Comparison of ENCODE assay signal across 9 cellular contexts in genomic region chr13:41017153-41017552, GRCh38. TPM values are rescaled to one million over a fixed set of nuclear protein-coding genes. Genes with fewer than 3 reads are reported as not detected.
A peak's percentile ranks its signal among the peaks of the same experiment; 100 is the strongest.
DNase-seq lines count a peak whose midpoint lies in the region; ATAC-seq, FAIRE-seq and TF ChIP-seq lines count a peak whose summit lies in the region.
"Had no signal": no experiment of that assay in that cellular context is flagged by ENCODE, and none has a peak within 500 bp of the region (broad histone marks: within the 10 kb centered on the region; RNA-seq: fewer than 3 reads in every experiment).

No MANE protein-coding gene starts in this region.

- FAIRE-seq in GM19239 (lab: Jason Lieb, UNC): peak; percentile 57
- no peak for FAIRE-seq in endothelial cell of umbilical vein (lab: Jason Lieb, UNC)

- no peak for DNase-seq in GM19239 (ENCODE audit: insufficient read length, low spot score)
- DNase-seq in PC-9: no peak
- DNase-seq in endothelial cell of umbilical vein (ENCODE audit: low read depth, low spot score): peak; percentile 13
- no peak for DNase-seq in spleen
- no peak for DNase-seq in GM13977 (ENCODE audit: low spot score)
- no peak for DNase-seq in NCI-H226

- H3K9me3 ChIP-seq in PC-9 (ENCODE audit: insufficient read depth, low read depth): no peaks in the 10 kb centered on the region
- no peaks in the 10 kb centered on the region for H3K9me3 ChIP-seq in endothelial cell of umbilical vein (replicated peaks; ENCODE audit: control insufficient read depth, insufficient read depth, low read length)
- H3K9me3 ChIP-seq in spleen: no peaks in the 10 kb centered on the region
- H3K9me3 ChIP-seq: tibial artery had no signal

- H3K9ac ChIP-seq in endothelial cell of umbilical vein (replicated peaks; ENCODE audit: extremely low read depth, insufficient read depth, low read length): no peak overlapping the region

- no peak for ATAC-seq in GM21723 (IDR thresholded peaks at IDR 0.05; ENCODE audit: unreplicated experiment)
- ATAC-seq in HG02973 (IDR thresholded peaks at IDR 0.05; ENCODE audit: unreplicated experiment): no peak

- H2AFZ ChIP-seq in PC-9 (no peak overlapping the region), endothelial cell of umbilical vein (ENCODE audit: low read depth, low read length) (no peak overlapping the region)

- peak overlapping the region; percentile 77 for H3K4me3 ChIP-seq in PC-9
- H3K4me3 ChIP-seq in endothelial cell of umbilical vein (replicated peaks in 1 of 3; ENCODE audit: insufficient read depth in 1 of 3, low read depth in 1 of 3, low read length in 3 of 3): no peak overlapping the region
- peak overlapping the region; percentile 0 to 69 (median 33) for H3K4me3 ChIP-seq in spleen

- H3K9me2 ChIP-seq in PC-9 (ENCODE audit: insufficient read depth): no peaks in the 10 kb centered on the region

- dilution Hi-C loops in endothelial cell of umbilical vein (cut with MboI; ENCODE audit: extremely low pct_ligation_motif_present, low sequenced_read_pairs): no loop called here

- WGBS in spleen, 5 donors: 21 to 30% (median 26%) methylated on average over 2 of the region's 2 CpGs

- H3K27ac ChIP-seq in PC-9: peak overlapping the region; percentile 100
- no peak overlapping the region for H3K27ac ChIP-seq in endothelial cell of umbilical vein (ENCODE audit: insufficient read depth, low read depth, low read length)
- peak overlapping the region; percentile 16 to 95 (median 92) for H3K27ac ChIP-seq in spleen

- TF ChIP-seq CTCF in PC-9 (conservative IDR thresholded peaks at IDR 0.05) (no peak), endothelial cell of umbilical vein (IDR thresholded peaks at IDR 0.05; ENCODE audit: extremely low read depth in 1 of 2, insufficient read depth in 1 of 2, low read depth in 1 of 2, low read length in 2 of 2) (no peak), spleen (IDR thresholded peaks at IDR 0.05 in 8 of 11, conservative IDR thresholded peaks at IDR 0.05 in 3 of 11) (no peak), GM13977 (IDR thresholded peaks at IDR 0.05; ENCODE audit: extremely low read depth, insufficient read depth, missing control alignments) (no peak)

- peaks cover 7% of the 10 kb centered on the region for H3F3A ChIP-seq in PC-9 (ENCODE audit: insufficient read depth, low read depth)

- H4K20me1 ChIP-seq in PC-9 (ENCODE audit: insufficient read depth): no peaks in the 10 kb centered on the region
- H4K20me1 ChIP-seq in endothelial cell of umbilical vein (replicated peaks; ENCODE audit: control insufficient read depth, extremely low read depth, insufficient read depth, low read length): no peaks in the 10 kb centered on the region

- 0 out of 2 replicates have a peak, but pooled peaks cover 9% of the 10 kb centered on the region for H3K36me3 ChIP-seq in PC-9 (ENCODE audit: low read depth)
- H3K36me3 ChIP-seq in endothelial cell of umbilical vein (ENCODE audit: control insufficient read depth in 2 of 2, extremely low read depth in 1 of 2, insufficient read depth in 2 of 2, low read length in 2 of 2): no peaks in the 10 kb centered on the region
- H3K36me3 ChIP-seq in spleen: peaks cover 0 to 8% (median 0%) of the 10 kb centered on the region in 6 donors
- H3K36me3 ChIP-seq: tibial artery had no signal

- H3K9me1 ChIP-seq in endothelial cell of umbilical vein (replicated peaks; ENCODE audit: control insufficient read depth, extremely low read depth, insufficient read depth, low read length): no peaks in the 10 kb centered on the region

- CTCF ChIA-PET in PC-9 (lab: Charles Lee): no interaction called here
- CTCF ChIA-PET in endothelial cell of umbilical vein (lab: Charles Lee): no interaction called here

- H3K27me3 ChIP-seq in PC-9 (ENCODE audit: insufficient read depth, low read depth) (no peaks in the 10 kb centered on the region), endothelial cell of umbilical vein (ENCODE audit: control insufficient read depth in 2 of 2, insufficient read depth in 2 of 2, low read length in 2 of 2) (no peaks in the 10 kb centered on the region), spleen (replicated peaks in 1 of 7) (no peaks in the 10 kb centered on the region)
- H3K27me3 ChIP-seq: tibial artery had no signal

- POLR2A ChIA-PET in PC-9 (lab: Charles Lee; ENCODE audit: unreplicated experiment): no interaction called here
- POLR2A ChIA-PET in endothelial cell of umbilical vein (lab: Charles Lee): no interaction called here

- no TSS peak for BruUV-seq in PC-9 (replicated peaks; lab: Mats Ljungman, UMichigan)
- no TSS peak for BruUV-seq in endothelial cell of umbilical vein (replicated peaks; lab: Mats Ljungman, UMichigan)

- intact Hi-C loops in PC-9 (cut with micrococcal nuclease; ENCODE audit: unreplicated experiment): loop anchor here (10.0 kb wide), 1 partner anchor 52 kb away; no protein-coding TSS in a partner anchor
- intact Hi-C loops in endothelial cell of umbilical vein (cut with micrococcal nuclease): no loop called here
- intact Hi-C loops in spleen (cut with DNase I; ENCODE audit: low total_unique reads): no loop called here

- H3K4me2 ChIP-seq in PC-9 (peak overlapping the region; percentile 92), endothelial cell of umbilical vein (ENCODE audit: insufficient read depth, low read length) (peak overlapping the region; percentile 88)

- H3K4me1 ChIP-seq in PC-9 (replicated peaks; ENCODE audit: insufficient read depth): peaks cover 31% of the 10 kb centered on the region
- H3K4me1 ChIP-seq in endothelial cell of umbilical vein (ENCODE audit: control insufficient read depth, extremely low read depth, insufficient read depth, low read length): peaks cover 3% of the 10 kb centered on the region
- H3K4me1 ChIP-seq in spleen: peaks cover 6 to 80% (median 59%) of the 10 kb centered on the region in 6 donors

- in situ Hi-C loops in GM13977 (cut with MboI; ENCODE audit: low pct_unique_long_range_greater_than_20kb, low sequenced_read_pairs, unreplicated experiment): no loop called here

- H3K79me2 ChIP-seq in PC-9 (ENCODE audit: low read depth) (peaks cover 80% of the 10 kb centered on the region), endothelial cell of umbilical vein (ENCODE audit: control insufficient read depth, insufficient read depth, low read length) (peaks cover 50% of the 10 kb centered on the region)

- no peak for TF ChIP-seq POLR2A in endothelial cell of umbilical vein (IDR thresholded peaks at IDR 0.05; ENCODE audit: low read depth, low read length)
- TF ChIP-seq POLR2A in spleen (IDR thresholded peaks at IDR 0.05): no peak

TF ChIP-seq in endothelial cell of umbilical vein, 7 proteins besides CTCF, POLR2A, EP300 and RAD21:
- TF ChIP-seq FOS (IDR thresholded peaks at IDR 0.05; ENCODE audit: borderline replicate concordance, insufficient read depth, low read length) (no peak), EZH2 (IDR thresholded peaks at IDR 0.05; ENCODE audit: borderline replicate concordance, low read depth, low read length, severe bottlenecking) (no peak), MAX (IDR thresholded peaks at IDR 0.05; ENCODE audit: insufficient read depth, insufficient read length) (no peak)
TF ChIP-seq in endothelial cell of umbilical vein: peak in this region for 0.

RNA-seq across cellular contexts. Expression of gene ELF1, which starts 2.0 kb away (rescaled TPM):
- 31.2 and 36.0 TPM in 2 replicates for total RNA-seq in PC-9 (2021)
- total RNA-seq in endothelial cell of umbilical vein: 61.2 and 62.5 TPM in 2 replicates
- polyA plus RNA-seq in endothelial cell of umbilical vein: 28.6 and 31.8 TPM in 2 replicates
- 26.3 and 29.4 TPM in 2 replicates for polyA plus RNA-seq in endothelial cell of umbilical vein (2011; cell fraction: cytosol; rRNA removed)
- 49.6 TPM in 2 replicates for polyA plus RNA-seq in endothelial cell of umbilical vein (2011; cell fraction: nucleus; rRNA removed)
- polyA plus RNA-seq in endothelial cell of umbilical vein (2012): 49.5 and 49.7 TPM in 2 replicates
- polyA minus RNA-seq in endothelial cell of umbilical vein: 57.9 and 67.6 TPM in 2 replicates
- 12.8 TPM for polyA minus RNA-seq in endothelial cell of umbilical vein (2011; cell fraction: cytosol; rRNA and poly(A)+ RNA removed)
- 81.5 and 119 TPM in 2 replicates for polyA minus RNA-seq in endothelial cell of umbilical vein (2011; cell fraction: nucleus; rRNA and poly(A)+ RNA removed)
- total RNA-seq in spleen: 100 to 1,000 TPM; 107 to 146 (median 124) TPM
- polyA plus RNA-seq in spleen: 10 to 100 TPM; 18.0 to 33.7 (median 28.3) TPM

RNA-seq across cellular contexts. Expression of gene WBP4, which starts 44.2 kb away (rescaled TPM):
- total RNA-seq in PC-9 (2021): 4.2 and 6.3 TPM in 2 replicates
- 14.4 and 14.8 TPM in 2 replicates for total RNA-seq in endothelial cell of umbilical vein
- polyA plus RNA-seq in endothelial cell of umbilical vein: 2.5 and 4.3 TPM in 2 replicates
- polyA plus RNA-seq in endothelial cell of umbilical vein (2011; cell fraction: cytosol; rRNA removed): 8.5 and 8.8 TPM in 2 replicates
- polyA plus RNA-seq in endothelial cell of umbilical vein (2011; cell fraction: nucleus; rRNA removed): 7.6 and 12.1 TPM in 2 replicates
- polyA plus RNA-seq in endothelial cell of umbilical vein (2012): 14.1 and 16.8 TPM in 2 replicates
- 2.8 and 3.1 TPM in 2 replicates for polyA minus RNA-seq in endothelial cell of umbilical vein
- 2.2 TPM for polyA minus RNA-seq in endothelial cell of umbilical vein (2011; cell fraction: cytosol; rRNA and poly(A)+ RNA removed)
- 5.2 and 7.5 TPM in 2 replicates for polyA minus RNA-seq in endothelial cell of umbilical vein (2011; cell fraction: nucleus; rRNA and poly(A)+ RNA removed)
- total RNA-seq in spleen: 1 to 10 TPM; 7.0 to 9.2 (median 8.0) TPM
- 1 to 10 TPM; 7.9 to 9.1 (median 9.0) TPM for polyA plus RNA-seq in spleen

Comparison
In these comparisons a context has a peak if more than half of its experiments do, and no peak if none do; other contexts are left out.
1. H3K4me3 ChIP-seq: peak in PC-9 (single experiment) and spleen (8 of 8); none in endothelial cell of umbilical vein (0 of 3).